In genomic region chr16:9128346-9129342, GRCh38 we compare ENCODE assay signal across 10 cellular contexts. TPM values are rescaled to one million over a fixed set of nuclear protein-coding genes. Genes with fewer than 3 reads are reported as not detected.
A peak's percentile ranks its signal among the peaks of the same experiment; 100 is the strongest.
DNase-seq lines count a peak whose midpoint lies in the region; ATAC-seq and TF ChIP-seq lines count a peak whose summit lies in the region.
"Had no signal": no experiment of that assay in that cellular context is flagged by ENCODE, and none has a peak within 500 bp of the region (broad histone marks: within the 10 kb centered on the region; RNA-seq: fewer than 3 reads in every experiment).

No MANE protein-coding gene starts in this region.

- intact Hi-C loops in activated CD4-positive, alpha-beta T cell treated with anti-CD3 and anti-CD28 coated beads for 36 hours (cut with DNase I, micrococcal nuclease): loop anchor here (5.0 kb wide), 2 partner anchors 36 to 166 kb away; partner anchors contain the start of genes HAPSTR1 (in 1 of the 2) and USP7 (in 1 of the 2)
- intact Hi-C loops in sigmoid colon (cut with DNase I): no loop called here

- H3K9me3 ChIP-seq in SJCRH30 (replicated peaks) (no peaks in the 10 kb centered on the region), endodermal cell (ENCODE audit: control insufficient read depth, low read length) (no peaks in the 10 kb centered on the region), sigmoid colon (no peaks in the 10 kb centered on the region)
- H3K9me3 ChIP-seq: esophagus muscularis mucosa had no signal

- H3K27me3 ChIP-seq in SJCRH30: no peaks in the 10 kb centered on the region
- H3K27me3 ChIP-seq in endodermal cell (ENCODE audit: control insufficient read depth, insufficient read depth, low read length, poor library complexity, severe bottlenecking): no peaks in the 10 kb centered on the region
- H3K27me3 ChIP-seq in sigmoid colon: no peaks in the 10 kb centered on the region
- H3K27me3 ChIP-seq: esophagus muscularis mucosa had no signal

- no peaks in the 10 kb centered on the region for H3K9me3 Mint-ChIP-seq in activated CD4-positive, alpha-beta T cell treated with anti-CD3 and anti-CD28 coated beads for 36 hours (ENCODE audit: low read depth)
- no peaks in the 10 kb centered on the region for H3K9me3 Mint-ChIP-seq in endodermal cell

- peaks cover 6% of the 10 kb centered on the region; the same call in 1 of the 2 replicates for H3K4me1 ChIP-seq in SJCRH30
- H3K4me1 ChIP-seq in endodermal cell (ENCODE audit: control insufficient read depth, insufficient read depth, low read length): peaks cover 4% of the 10 kb centered on the region
- H3K4me1 ChIP-seq in sigmoid colon: peaks cover 0 to 36% (median 17%) of the 10 kb centered on the region in 4 donors

- peaks cover 55% of the 10 kb centered on the region for H3K4me1 Mint-ChIP-seq in activated CD4-positive, alpha-beta T cell treated with anti-CD3 and anti-CD28 coated beads for 36 hours
- peaks cover 12% of the 10 kb centered on the region for H3K4me1 Mint-ChIP-seq in endodermal cell

- no peak for DNase-seq in activated CD4-positive, alpha-beta T cell treated with anti-CD3 and anti-CD28 coated beads for 36 hours
- DNase-seq in activated CD4-positive, alpha-beta T cell treated with anti-CD3 and anti-CD28 coated beads for 48 hours: no peak
- DNase-seq in SJCRH30: no peak
- DNase-seq in endodermal cell: peak; percentile 47
- DNase-seq in sigmoid colon: peak; percentile 61
- no peak for DNase-seq in DMS 273 treated with DMSO at 0.1 percent for 48 hours (lab: John Stamatoyannopoulos, UW)
- DNase-seq: NCI-H1105 treated with DMSO at 0.1 percent for 48 hours had no signal

- no peak for TF ChIP-seq EP300 in sigmoid colon (IDR thresholded peaks at IDR 0.05)

- H3K27me3 Mint-ChIP-seq in activated CD4-positive, alpha-beta T cell treated with anti-CD3 and anti-CD28 coated beads for 36 hours: no peaks in the 10 kb centered on the region
- H3K27me3 Mint-ChIP-seq in endodermal cell (ENCODE audit: insufficient read depth): no peaks in the 10 kb centered on the region

- H3K27ac ChIP-seq in SJCRH30 (peak overlapping the region; percentile 64), endodermal cell (ENCODE audit: low read depth, low read length) (no peak overlapping the region), sigmoid colon (no peak overlapping the region)

- TF ChIP-seq POLR2A in sigmoid colon (IDR thresholded peaks at IDR 0.05): no peak

- CTCF ChIA-PET in activated CD4-positive, alpha-beta T cell treated with anti-CD3 and anti-CD28 coated beads for 36 hours (lab: Charles Lee): interaction anchor here (0.6 to 3.7 kb wide), 4 partner anchors 10 to 1185 kb away, joined by 3 to 21 read pairs (median 3); no protein-coding TSS in a partner anchor

- H3K9ac ChIP-seq in endodermal cell (ENCODE audit: extremely low read depth, low read length, poor library complexity, severe bottlenecking): no peak overlapping the region

- TF ChIP-seq CTCF in endodermal cell (conservative IDR thresholded peaks at IDR 0.05): no peak
- no peak for TF ChIP-seq CTCF in sigmoid colon (IDR thresholded peaks at IDR 0.05)

- POLR2A ChIA-PET in activated CD4-positive, alpha-beta T cell treated with anti-CD3 and anti-CD28 coated beads for 36 hours (lab: Charles Lee): interaction anchor here (1.3 kb wide), 1 partner anchor 35 kb away, joined by 14 read pairs; no protein-coding TSS in a partner anchor

- no peaks in the 10 kb centered on the region for H3K36me3 ChIP-seq in SJCRH30
- H3K36me3 ChIP-seq in endodermal cell (ENCODE audit: control insufficient read depth, insufficient read depth, low read length): peaks cover 17% of the 10 kb centered on the region
- H3K36me3 ChIP-seq in sigmoid colon: peaks cover 0 to 12% (median 4%) of the 10 kb centered on the region in 4 donors

- ATAC-seq in activated CD4-positive, alpha-beta T cell treated with anti-CD3 and anti-CD28 coated beads for 36 hours: no peak
- ATAC-seq in GM18502 (IDR thresholded peaks at IDR 0.05; ENCODE audit: poor library complexity, unreplicated experiment) (no peak), GM19467 (IDR thresholded peaks at IDR 0.05; ENCODE audit: unreplicated experiment) (no peak)

- H3K27ac Mint-ChIP-seq in activated CD4-positive, alpha-beta T cell treated with anti-CD3 and anti-CD28 coated beads for 36 hours: peak overlapping the region; percentile 85
- peak overlapping the region; percentile 35 for H3K27ac Mint-ChIP-seq in endodermal cell

- peaks cover 9% of the 10 kb centered on the region for H3K36me3 Mint-ChIP-seq in activated CD4-positive, alpha-beta T cell treated with anti-CD3 and anti-CD28 coated beads for 36 hours (ENCODE audit: low read depth)
- H3K36me3 Mint-ChIP-seq in endodermal cell (ENCODE audit: low read depth): peaks cover 10% of the 10 kb centered on the region

- peak overlapping the region; percentile 48 for H3K4me3 Mint-ChIP-seq in activated CD4-positive, alpha-beta T cell treated with anti-CD3 and anti-CD28 coated beads for 36 hours
- H3K4me3 Mint-ChIP-seq in endodermal cell: no peak overlapping the region

- no peak overlapping the region for H3K4me3 ChIP-seq in SJCRH30
- no peak overlapping the region for H3K4me3 ChIP-seq in endodermal cell (ENCODE audit: low read length)
- no peak overlapping the region for H3K4me3 ChIP-seq in sigmoid colon
- H3K4me3 ChIP-seq: esophagus muscularis mucosa had no signal

- WGBS in endodermal cell (ENCODE audit: insufficient coverage in 1 of 2, insufficient read length in 1 of 2), 2 experiments: 94 to 95% methylated on average over 7 to 14 of the region's 14 CpGs
- 71 to 80% methylated on average over 14 of the region's 14 CpGs for WGBS in sigmoid colon, 2 donors

RNA-seq across cellular contexts. Expression of gene HAPSTR1, which starts 37.2 kb away (rescaled TPM):
- total RNA-seq in activated CD4-positive, alpha-beta T cell treated with anti-CD3 and anti-CD28 coated beads for 36 hours: 10 to 100 TPM; 42.4 to 51.4 TPM
- total RNA-seq in SJCRH30 (2014; rRNA removed; shearing (Covaris generic)): 52.5 and 59.3 TPM in 2 replicates
- total RNA-seq in endodermal cell (10 to 100 TPM; 60.9 to 68.5 TPM), sigmoid colon (10 to 100 TPM; 43.8 to 47.6 (median 46.2) TPM)
- 34.8 TPM for polyA plus RNA-seq in endodermal cell (2013, experiment 1 of 2)
- polyA plus RNA-seq in endodermal cell (2013, experiment 2 of 2): 35.4 TPM
- polyA plus RNA-seq in sigmoid colon: 10 to 100 TPM; 12.6 to 23.1 (median 19.7) TPM

Comparison
In these comparisons a context has a peak if more than half of its experiments do, and no peak if none do; other contexts are left out.
1. DNase-seq: peak in endodermal cell (single experiment) and sigmoid colon (single experiment); none in activated CD4-positive, alpha-beta T cell treated with anti-CD3 and anti-CD28 coated beads for 36 hours (single experiment), activated CD4-positive, alpha-beta T cell treated with anti-CD3 and anti-CD28 coated beads for 48 hours (single experiment), SJCRH30 (0 of 2) and DMS 273 treated with DMSO at 0.1 percent for 48 hours (single experiment).